Comparison of ENCODE assay signal across 14 cellular contexts in genomic region chr9:130174920-130175321, GRCh38. TPM values are rescaled to one million over a fixed set of nuclear protein-coding genes. Genes with fewer than 3 reads are reported as not detected.
DNase-seq lines count a peak whose midpoint lies in the region; ATAC-seq and TF ChIP-seq lines count a peak whose summit lies in the region.
"Had no signal": no experiment of that assay in that cellular context is flagged by ENCODE, and none has a peak within 500 bp of the region (broad histone marks: within the 10 kb centered on the region; RNA-seq: fewer than 3 reads in every experiment).

No MANE protein-coding gene starts in this region.

- no peaks in the 10 kb centered on the region for H3K27me3 ChIP-seq in Caco-2 (replicated peaks; ENCODE audit: control insufficient read depth, insufficient read depth, low read length)

- H3K9me3 ChIP-seq in Caco-2 = no peaks in the 10 kb centered on the region

- POLR2A ChIA-PET in naive thymus-derived CD8-positive, alpha-beta T cell (lab: Charles Lee) = interaction anchor here (0.8 kb wide), 1 partner anchor 58 kb away, joined by 4 read pairs; no protein-coding TSS in a partner anchor
- POLR2A ChIA-PET in Caco-2 (lab: Charles Lee) = no interaction called here

- H3K4me1 Mint-ChIP-seq in activated naive CD8-positive, alpha-beta T cell (ENCODE audit: low read depth) = peaks cover 4% of the 10 kb centered on the region
- H3K4me1 Mint-ChIP-seq in activated naive CD8-positive, alpha-beta T cell treated with anti-CD3 and anti-CD28 coated beads, Interleukin-2, amount 50 U/mL, for 24 hours = peaks cover 7% of the 10 kb centered on the region
- no peaks in the 10 kb centered on the region for H3K4me1 Mint-ChIP-seq in central memory CD8-positive, alpha-beta T cell
- peaks cover 0 to 13% (median 9%) of the 10 kb centered on the region in 4 donors for H3K4me1 Mint-ChIP-seq in naive thymus-derived CD8-positive, alpha-beta T cell
- peaks cover 15% of the 10 kb centered on the region for H3K4me1 Mint-ChIP-seq in type B pancreatic cell (ENCODE audit: unreplicated experiment)
- H3K4me1 Mint-ChIP-seq in Caco-2 (ENCODE audit: low read depth, unreplicated experiment) = no peaks in the 10 kb centered on the region

- H3K9me3 Mint-ChIP-seq in activated naive CD8-positive, alpha-beta T cell (ENCODE audit: low read depth) = no peaks in the 10 kb centered on the region
- H3K9me3 Mint-ChIP-seq in activated naive CD8-positive, alpha-beta T cell treated with anti-CD3 and anti-CD28 coated beads, Interleukin-2, amount 50 U/mL, for 24 hours = no peaks in the 10 kb centered on the region
- H3K9me3 Mint-ChIP-seq in central memory CD8-positive, alpha-beta T cell = no peaks in the 10 kb centered on the region
- no peaks in the 10 kb centered on the region for H3K9me3 Mint-ChIP-seq in naive thymus-derived CD8-positive, alpha-beta T cell
- H3K9me3 Mint-ChIP-seq in type B pancreatic cell (no peaks in the 10 kb centered on the region), Caco-2 (ENCODE audit: unreplicated experiment) (no peaks in the 10 kb centered on the region)
- H3K9me3 Mint-ChIP-seq: stimulated activated naive CD8-positive, alpha-beta T cell treated with anti-CD3 and anti-CD28 coated beads, Interleukin-15, Interleukin-2, amounts not matched to agents 100 ng/mL and 50 ng/mL, for 24 hours had no signal

- TF ChIP-seq CTCF in type B pancreatic cell (conservative IDR thresholded peaks at IDR 0.05) (no peak), Caco-2 (IDR thresholded peaks at IDR 0.05; ENCODE audit: insufficient read depth in 1 of 2, low read depth in 1 of 2, low read length in 1 of 2, severe bottlenecking in 1 of 2, unreplicated experiment in 1 of 2) (no peak)

- no peaks in the 10 kb centered on the region for H3K27me3 Mint-ChIP-seq in activated naive CD8-positive, alpha-beta T cell
- H3K27me3 Mint-ChIP-seq in activated naive CD8-positive, alpha-beta T cell treated with anti-CD3 and anti-CD28 coated beads, Interleukin-2, amount 50 U/mL, for 24 hours = peaks cover 23% of the 10 kb centered on the region
- peaks cover 22% of the 10 kb centered on the region for H3K27me3 Mint-ChIP-seq in central memory CD8-positive, alpha-beta T cell
- H3K27me3 Mint-ChIP-seq in naive thymus-derived CD8-positive, alpha-beta T cell = peaks cover 2 to 25% (median 12%) of the 10 kb centered on the region in 5 donors
- H3K27me3 Mint-ChIP-seq in type B pancreatic cell (peaks cover 3% of the 10 kb centered on the region), Caco-2 (ENCODE audit: insufficient read depth, unreplicated experiment) (no peaks in the 10 kb centered on the region)

- intact Hi-C loops in Caco-2 (cut with micrococcal nuclease; ENCODE audit: unreplicated experiment) = no loop called here

- CTCF ChIA-PET in Caco-2 (lab: Charles Lee) = interaction anchor here (1.4 kb wide), 1 partner anchor 61 kb away, joined by 6 read pairs; no protein-coding TSS in a partner anchor

- BruUV-seq in Caco-2 (replicated peaks; lab: Mats Ljungman, UMichigan) = no TSS peak

- ATAC-seq in activated naive CD8-positive, alpha-beta T cell treated with anti-CD3 and anti-CD28 coated beads, Interleukin-2, amount 50 U/mL, for 24 hours = no peak
- no peak for ATAC-seq in central memory CD8-positive, alpha-beta T cell (replicated peaks; ENCODE audit: extremely low read depth, poor library complexity, severe bottlenecking)
- ATAC-seq in naive thymus-derived CD8-positive, alpha-beta T cell = no peak
- ATAC-seq in HG02852 (IDR thresholded peaks at IDR 0.05; ENCODE audit: unreplicated experiment) = no peak
- ATAC-seq: T-helper 17 cell had no signal

- H3K36me3 Mint-ChIP-seq in activated naive CD8-positive, alpha-beta T cell = no peaks in the 10 kb centered on the region
- no peaks in the 10 kb centered on the region for H3K36me3 Mint-ChIP-seq in activated naive CD8-positive, alpha-beta T cell treated with anti-CD3 and anti-CD28 coated beads, Interleukin-2, amount 50 U/mL, for 24 hours (ENCODE audit: low read depth)
- peaks cover 4% of the 10 kb centered on the region for H3K36me3 Mint-ChIP-seq in central memory CD8-positive, alpha-beta T cell (ENCODE audit: insufficient read depth)
- H3K36me3 Mint-ChIP-seq in naive thymus-derived CD8-positive, alpha-beta T cell = no peaks in the 10 kb centered on the region
- H3K36me3 Mint-ChIP-seq in type B pancreatic cell (no peaks in the 10 kb centered on the region), Caco-2 (ENCODE audit: insufficient read depth, unreplicated experiment) (no peaks in the 10 kb centered on the region)

- H3K4me3 Mint-ChIP-seq in activated naive CD8-positive, alpha-beta T cell = peak overlapping the region; percentile 59
- no peak overlapping the region for H3K4me3 Mint-ChIP-seq in activated naive CD8-positive, alpha-beta T cell treated with anti-CD3 and anti-CD28 coated beads, Interleukin-2, amount 50 U/mL, for 24 hours
- H3K4me3 Mint-ChIP-seq in central memory CD8-positive, alpha-beta T cell = peak overlapping the region; percentile 59
- H3K4me3 Mint-ChIP-seq in naive thymus-derived CD8-positive, alpha-beta T cell = peak overlapping the region in 7 of 10 donors; percentile 18 to 73 (median 47)
- peak overlapping the region; percentile 80 for H3K4me3 Mint-ChIP-seq in type B pancreatic cell
- H3K4me3 Mint-ChIP-seq in Caco-2 (ENCODE audit: unreplicated experiment) = no peak overlapping the region

- H3K4me1 ChIP-seq in Caco-2 = no peaks in the 10 kb centered on the region

- H3K36me3 ChIP-seq in Caco-2 (ENCODE audit: control insufficient read depth, insufficient read depth, low read length) = no peaks in the 10 kb centered on the region

- H3K4me3 ChIP-seq in Caco-2 (ENCODE audit: low read depth, low read length) = no peak overlapping the region

- no peak overlapping the region for H3K27ac Mint-ChIP-seq in activated naive CD8-positive, alpha-beta T cell
- H3K27ac Mint-ChIP-seq in activated naive CD8-positive, alpha-beta T cell treated with anti-CD3 and anti-CD28 coated beads, Interleukin-2, amount 50 U/mL, for 24 hours = no peak overlapping the region
- no peak overlapping the region for H3K27ac Mint-ChIP-seq in central memory CD8-positive, alpha-beta T cell (ENCODE audit: low read depth)
- H3K27ac Mint-ChIP-seq in naive thymus-derived CD8-positive, alpha-beta T cell = no peak overlapping the region
- H3K27ac Mint-ChIP-seq in type B pancreatic cell = peak overlapping the region; percentile 58
- H3K27ac Mint-ChIP-seq in Caco-2 (ENCODE audit: unreplicated experiment) = no peak overlapping the region
- H3K27ac Mint-ChIP-seq: stimulated activated naive CD8-positive, alpha-beta T cell treated with anti-CD3 and anti-CD28 coated beads, Interleukin-15, Interleukin-2, amounts not matched to agents 100 ng/mL and 50 ng/mL, for 24 hours; T-helper 17 cell had no signal

- DNase-seq in activated naive CD8-positive, alpha-beta T cell treated with anti-CD3 and anti-CD28 coated beads, Interleukin-2, amount 50 U/mL, for 24 hours = no peak
- DNase-seq in central memory CD8-positive, alpha-beta T cell (ENCODE audit: low spot score in 2 of 2) = no peak
- DNase-seq in naive thymus-derived CD8-positive, alpha-beta T cell = no peak
- DNase-seq in type B pancreatic cell (ENCODE audit: extremely low spot score, unreplicated experiment) (no peak), Caco-2 (no peak)
- no peak for DNase-seq in NK-92 treated with Interleukin-12 subunit alpha and Interleukin-12 subunit beta, amount 100 ng/mL, for 24 hours (lab: John Stamatoyannopoulos, UW)
- DNase-seq: activated CD4-positive, alpha-beta T cell treated with anti-CD3 and anti-CD28 coated beads for 48 hours; activated effector memory CD4-positive, alpha-beta T cell treated with Interleukin-2 at 50 U/mL for 16 hours; NCI-H2081; NCI-H774; T-helper 17 cell had no signal

RNA-seq across cellular contexts. Expression of gene NCS1, which starts 2.7 kb away (rescaled TPM):
- not detected for total RNA-seq in naive thymus-derived CD8-positive, alpha-beta T cell
- under 1 TPM in 1 of 3 donors, not detected in 2; 0.30 TPM for polyA plus RNA-seq in naive thymus-derived CD8-positive, alpha-beta T cell
- total RNA-seq in type B pancreatic cell (ENCODE audit: low replicate concordance) (22.2 and 32.8 TPM in 2 replicates), Caco-2 (2022) (18.2 and 19.1 TPM in 2 replicates)

Comparison
In these comparisons a context has a peak if more than half of its experiments do, and no peak if none do; other contexts are left out.
1. H3K4me3 Mint-ChIP-seq: peak in activated naive CD8-positive, alpha-beta T cell (single experiment), central memory CD8-positive, alpha-beta T cell (single experiment), naive thymus-derived CD8-positive, alpha-beta T cell (7 of 10) and type B pancreatic cell (single experiment); none in activated naive CD8-positive, alpha-beta T cell treated with anti-CD3 and anti-CD28 coated beads, Interleukin-2, amount 50 U/mL, for 24 hours (single experiment) and Caco-2 (single experiment).
2. RNA of gene NCS1, which starts 2.7 kb away (total RNA-seq): 22.2 to 32.8 TPM in type B pancreatic cell and 18.2 to 19.1 TPM in Caco-2; not detected in naive thymus-derived CD8-positive, alpha-beta T cell; every median in the first group is over 10 times any median in the second.